ENCODE assay signal across 18 cellular contexts in genomic region chr20:54662064-54662463, GRCh38.
DNase-seq lines count a peak whose midpoint lies in the region; ATAC-seq and TF ChIP-seq lines count a peak whose summit lies in the region.
"Had no signal": no experiment of that assay in that cellular context is flagged by ENCODE, and none has a peak within 500 bp of the region (broad histone marks: within the 10 kb centered on the region; RNA-seq: fewer than 3 reads in every experiment).

No MANE protein-coding gene starts in this region.

- DNase-seq in iPS-NIHi7 (ENCODE audit: extremely low spot score) (peak; percentile 19), type B pancreatic cell (ENCODE audit: extremely low spot score, unreplicated experiment) (no peak), testis (no peak), NCI-H1417 treated with DMSO at 0.1 percent for 48 hours (lab: John Stamatoyannopoulos, UW) (no peak)
- DNase-seq: CD8-positive, alpha-beta T cell; DMS53; EL; GOT3; Karpas-422; NCI-H1436; NCI-H2029; NCI-H2171 had no signal

- WGBS in testis, 2 donors = 79 to 82% methylated on average over 3 of the region's 3 CpGs

- no peak for TF ChIP-seq CTCF in brain (conservative IDR thresholded peaks at IDR 0.05)
- no peak for TF ChIP-seq CTCF in type B pancreatic cell (conservative IDR thresholded peaks at IDR 0.05)
- TF ChIP-seq CTCF in testis (IDR thresholded peaks at IDR 0.05) = no peak

- H3K36me3 ChIP-seq in HUES48 (ENCODE audit: control insufficient read depth, insufficient read depth, low read length) = no peaks in the 10 kb centered on the region
- H3K36me3 ChIP-seq in testis (ENCODE audit: low read depth, missing control alignments) = no peaks in the 10 kb centered on the region
- H3K36me3 ChIP-seq: BLaER1 treated with 17β-estradiol and CSF1 and Interleukin-3, amounts not matched to agents 10 nM and 100 nM had no signal

- H3K36me3 Mint-ChIP-seq in brain (peaks cover 3% of the 10 kb centered on the region), type B pancreatic cell (no peaks in the 10 kb centered on the region)
- H3K36me3 Mint-ChIP-seq: CD8-positive, alpha-beta T cell; IgD-negative memory B cell had no signal

- H3K9me3 Mint-ChIP-seq in brain (peaks cover 0 to 19% (median 13%) of the 10 kb centered on the region in 5 experiments), type B pancreatic cell (peaks cover 13% of the 10 kb centered on the region)
- H3K9me3 Mint-ChIP-seq: CD8-positive, alpha-beta T cell; IgD-negative memory B cell had no signal

- H3K4me1 Mint-ChIP-seq in brain (peaks cover 30% of the 10 kb centered on the region), type B pancreatic cell (ENCODE audit: unreplicated experiment) (peaks cover 36% of the 10 kb centered on the region)
- H3K4me1 Mint-ChIP-seq: IgD-negative memory B cell had no signal

- H3K4me1 ChIP-seq in HUES48 (ENCODE audit: control insufficient read depth, insufficient read depth, low read length) (peaks cover 18% of the 10 kb centered on the region), testis (no peaks in the 10 kb centered on the region)
- H3K4me1 ChIP-seq: BLaER1 treated with 17β-estradiol and CSF1 and Interleukin-3, amounts not matched to agents 10 nM and 100 nM had no signal

- H3K27ac ChIP-seq in HUES48 (ENCODE audit: low read depth, low read length) (peak overlapping the region; percentile 81), testis (no peak overlapping the region)
- H3K27ac ChIP-seq: BLaER1 treated with 17β-estradiol and CSF1 and Interleukin-3, amounts not matched to agents 10 nM and 100 nM had no signal

- TF ChIP-seq POLR2A in testis (IDR thresholded peaks at IDR 0.05) = no peak
- no peak for TF ChIP-seq POLR2A in GM18505 (IDR thresholded peaks at IDR 0.05; ENCODE audit: borderline replicate concordance, extremely low read depth, insufficient read depth, insufficient read length)

- H3K27ac Mint-ChIP-seq in brain (peak overlapping the region in 3 of 5 experiments; percentile 60 to 88 (median 74)), type B pancreatic cell (peak overlapping the region; percentile 46)
- H3K27ac Mint-ChIP-seq: CD8-positive, alpha-beta T cell; IgD-negative memory B cell had no signal

- H3K4me3 Mint-ChIP-seq in brain (peak overlapping the region in 2 of 5 experiments; percentile 33 to 52), type B pancreatic cell (no peak overlapping the region)
- H3K4me3 Mint-ChIP-seq: CD8-positive, alpha-beta T cell; IgD-negative memory B cell had no signal

- ATAC-seq in GM18505 (IDR thresholded peaks at IDR 0.05; ENCODE audit: unreplicated experiment) = no peak
- ATAC-seq: CD8-positive, alpha-beta T cell; Right ventricle myocardium inferior had no signal

- no peak overlapping the region for H3K9ac ChIP-seq in HUES48 (ENCODE audit: low read depth, low read length)
- H3K9ac ChIP-seq: BLaER1 treated with 17β-estradiol and CSF1 and Interleukin-3, amounts not matched to agents 10 nM and 100 nM had no signal

- H3K27me3 Mint-ChIP-seq in brain (no peaks in the 10 kb centered on the region), type B pancreatic cell (peaks cover 3% of the 10 kb centered on the region)

- no peaks in the 10 kb centered on the region for H3K9me3 ChIP-seq in HUES48 (ENCODE audit: control insufficient read depth, insufficient read depth, low read length)
- H3K9me3 ChIP-seq in testis = no peaks in the 10 kb centered on the region
- H3K9me3 ChIP-seq: BLaER1 treated with 17β-estradiol and CSF1 and Interleukin-3, amounts not matched to agents 10 nM and 100 nM had no signal

- H3K27me3 ChIP-seq in HUES48 (ENCODE audit: control insufficient read depth, insufficient read depth, low read length) (peaks cover 31% of the 10 kb centered on the region), testis (no peaks in the 10 kb centered on the region)
- H3K27me3 ChIP-seq: BLaER1 treated with 17β-estradiol and CSF1 and Interleukin-3, amounts not matched to agents 10 nM and 100 nM had no signal

- H3K4me3 ChIP-seq in HUES48 (ENCODE audit: low read depth, low read length) (no peak overlapping the region), testis (no peak overlapping the region)
- H3K4me3 ChIP-seq: BLaER1 treated with 17β-estradiol and CSF1 and Interleukin-3, amounts not matched to agents 10 nM and 100 nM had no signal

- intact Hi-C loops in testis (cut with DNase I; ENCODE audit: low total_unique reads) = no loop called here
